ENCODE assay signal across 11 cellular contexts in genomic region chr6:87483929-87484328, GRCh38. TPM values are rescaled to one million over a fixed set of nuclear protein-coding genes. Genes with fewer than 3 reads are reported as not detected.
DNase-seq lines count a peak whose midpoint lies in the region; ATAC-seq and TF ChIP-seq lines count a peak whose summit lies in the region.
"Had no signal": no experiment of that assay in that cellular context is flagged by ENCODE, and none has a peak within 500 bp of the region (broad histone marks: within the 10 kb centered on the region; RNA-seq: fewer than 3 reads in every experiment).

No MANE protein-coding gene starts in this region.

- intact Hi-C loops in left colon (cut with DNase I, micrococcal nuclease): no loop called here
- intact Hi-C loops in gastrocnemius medialis (cut with DNase I; ENCODE audit: low total_unique reads): no loop called here

- H3K27ac ChIP-seq in HUES6 (ENCODE audit: low read depth, low read length) (no peak overlapping the region), gastrocnemius medialis (no peak overlapping the region)
- H3K27ac ChIP-seq: suprapubic skin had no signal

- no peaks in the 10 kb centered on the region for H3K27me3 Mint-ChIP-seq in activated T-helper 17 cell treated with anti-CD3 and anti-CD28 coated beads, Interleukin-2, amount 50 U/mL, for 72 hours
- H3K27me3 Mint-ChIP-seq: naive B cell had no signal

- peak; percentile 69 for ATAC-seq in activated T-helper 17 cell treated with anti-CD3 and anti-CD28 coated beads, Interleukin-2, amount 50 U/mL, for 72 hours (replicated peaks)
- ATAC-seq in left colon (peak; percentile 55), GM21529 (IDR thresholded peaks at IDR 0.05; ENCODE audit: unreplicated experiment) (no peak), GM19351 (IDR thresholded peaks at IDR 0.05; ENCODE audit: unreplicated experiment) (no peak), gastrocnemius medialis (no peak)

- no peak for TF ChIP-seq POLR2A in gastrocnemius medialis (IDR thresholded peaks at IDR 0.05)

- no peak overlapping the region for H3K4me3 Mint-ChIP-seq in activated T-helper 17 cell treated with anti-CD3 and anti-CD28 coated beads, Interleukin-2, amount 50 U/mL, for 72 hours
- H3K4me3 Mint-ChIP-seq: naive B cell had no signal

- H3K27me3 ChIP-seq in HUES6 (ENCODE audit: control insufficient read depth, insufficient read depth, low read length) (no peaks in the 10 kb centered on the region), gastrocnemius medialis (no peaks in the 10 kb centered on the region)
- H3K27me3 ChIP-seq: suprapubic skin had no signal

- peak overlapping the region; percentile 6 for H3K9ac ChIP-seq in HUES6 (ENCODE audit: low read length)

- H3K36me3 Mint-ChIP-seq in activated T-helper 17 cell treated with anti-CD3 and anti-CD28 coated beads, Interleukin-2, amount 50 U/mL, for 72 hours (ENCODE audit: low read depth): peaks cover 16% of the 10 kb centered on the region

- H3K4me3 ChIP-seq in HUES6 (ENCODE audit: low read depth, low read length) (peak overlapping the region; percentile 2; the same call in 1 of the 2 replicates), gastrocnemius medialis (no peak overlapping the region)
- H3K4me3 ChIP-seq: suprapubic skin had no signal

- H3K9me3 Mint-ChIP-seq in activated T-helper 17 cell treated with anti-CD3 and anti-CD28 coated beads, Interleukin-2, amount 50 U/mL, for 72 hours: no peaks in the 10 kb centered on the region
- H3K9me3 Mint-ChIP-seq: naive B cell had no signal

- H3K4me1 Mint-ChIP-seq in activated T-helper 17 cell treated with anti-CD3 and anti-CD28 coated beads, Interleukin-2, amount 50 U/mL, for 72 hours: peaks cover 6% of the 10 kb centered on the region

- TF ChIP-seq CTCF in gastrocnemius medialis (IDR thresholded peaks at IDR 0.05 in 4 of 5, conservative IDR thresholded peaks at IDR 0.05 in 1 of 5): peak in 1 of 5 experiments; percentile 38

- peaks cover 5% of the 10 kb centered on the region; the same call in 1 of the 2 replicates for H3K9me3 ChIP-seq in HUES6 (ENCODE audit: control insufficient read depth, insufficient read depth, low read depth, low read length)
- H3K9me3 ChIP-seq in gastrocnemius medialis: no peaks in the 10 kb centered on the region
- H3K9me3 ChIP-seq: suprapubic skin had no signal

- no peak overlapping the region for H3K27ac Mint-ChIP-seq in activated T-helper 17 cell treated with anti-CD3 and anti-CD28 coated beads, Interleukin-2, amount 50 U/mL, for 72 hours

- no peaks in the 10 kb centered on the region for H3K36me3 ChIP-seq in HUES6 (ENCODE audit: control insufficient read depth, insufficient read depth, low read length)
- H3K36me3 ChIP-seq in gastrocnemius medialis: no peaks in the 10 kb centered on the region

- DNase-seq in Daoy (ENCODE audit: low read depth) (peak; percentile 57), left colon (no peak), epidermal melanocyte (ENCODE audit: insufficient read length, low spot score) (no peak), gastrocnemius medialis (no peak)
- DNase-seq: naive B cell, NCI-H2029 had no signal

- in situ Hi-C loops in gastrocnemius medialis (cut with MboI; ENCODE audit: low sequenced_read_pairs in 4 of 4): no loop called here

- H3K4me1 ChIP-seq in HUES6 (ENCODE audit: control insufficient read depth, insufficient read depth, low read length) (peaks cover 12% of the 10 kb centered on the region), gastrocnemius medialis (no peaks in the 10 kb centered on the region)
- H3K4me1 ChIP-seq: suprapubic skin had no signal

RNA-seq across cellular contexts. Expression of gene SLC35A1, which starts 11.2 kb away (rescaled TPM):
- total RNA-seq in Daoy (2014; rRNA removed; shearing (Covaris generic)): 14.1 and 22.6 TPM in 2 replicates
- 1 to 10 TPM; 3.3 to 9.4 TPM for total RNA-seq in activated T-helper 17 cell treated with anti-CD3 and anti-CD28 coated beads, Interleukin-2, amount 50 U/mL, for 72 hours
- total RNA-seq in left colon: 10 to 100 TPM; 44.1 to 47.2 TPM
- 10 to 100 TPM in 2 of 4 donors, 1 to 10 TPM in 2; 6.7 to 19.2 (median 11.2) TPM for total RNA-seq in gastrocnemius medialis

Comparison
In these comparisons a context has a peak if more than half of its experiments do, and no peak if none do; other contexts are left out.
1. ATAC-seq: peak in activated T-helper 17 cell treated with anti-CD3 and anti-CD28 coated beads, Interleukin-2, amount 50 U/mL, for 72 hours (single experiment) and left colon (single experiment); none in GM21529 (single experiment), GM19351 (single experiment) and gastrocnemius medialis (0 of 2).